In the genomic region with DNA sequence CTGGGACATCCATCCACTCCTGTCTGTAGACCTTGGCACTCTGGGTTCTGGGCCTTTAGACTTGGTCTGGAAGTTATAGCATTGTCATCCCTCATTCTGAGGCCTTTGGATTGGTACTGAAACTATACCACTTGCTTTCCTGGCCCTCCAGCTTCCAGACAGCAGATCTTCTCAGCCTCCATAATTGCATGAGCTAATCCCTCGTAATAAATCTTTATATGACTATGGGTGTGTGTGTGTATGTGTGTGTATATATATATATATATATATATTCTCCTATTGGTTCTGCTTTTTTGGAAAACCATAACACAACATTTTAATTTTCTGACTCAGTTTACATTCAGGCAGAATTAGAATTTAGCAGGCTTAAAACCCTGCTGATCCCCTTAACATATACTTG, we compare ENCODE assay signal across 24 cellular contexts.
"Had no signal": no experiment of that assay in that cellular context is flagged by ENCODE, and none has a peak within 500 bp of the region (broad histone marks: within the 10 kb centered on the region; RNA-seq: fewer than 3 reads in every experiment).

No MANE protein-coding gene starts in this region.

- H3K9me3 ChIP-seq: colonic mucosa, esophagus muscularis mucosa, esophagus squamous epithelium, gastrocnemius medialis, gastroesophageal sphincter, heart left ventricle, heart right ventricle had no signal

- ATAC-seq: effector memory CD8-positive, alpha-beta T cell; esophagus mucosa; foreskin keratinocyte; gastrocnemius medialis; gastroesophageal sphincter; heart left ventricle; heart right ventricle had no signal

- H3K27me3 ChIP-seq: colonic mucosa, esophagus muscularis mucosa, foreskin keratinocyte, gastrocnemius medialis, gastroesophageal sphincter, heart left ventricle, heart right ventricle had no signal

- H3K4me1 ChIP-seq: colonic mucosa, esophagus muscularis mucosa, esophagus squamous epithelium, foreskin keratinocyte, gastroesophageal sphincter had no signal

- H3K36me3 ChIP-seq: colonic mucosa, esophagus muscularis mucosa, esophagus squamous epithelium, gastrocnemius medialis, gastroesophageal sphincter, heart left ventricle, heart right ventricle had no signal

- DNase-seq: colonic mucosa; cortex of kidney; dermis blood vessel endothelial cell; dorsolateral prefrontal cortex; effector CD4-positive, alpha-beta T cell; effector CD8-positive, alpha-beta T cell; effector memory CD4-positive, alpha-beta T cell; effector memory CD8-positive, alpha-beta T cell; endodermal cell; erythroblast; esophagus squamous epithelium; foreskin fibroblast; foreskin keratinocyte; foreskin melanocyte; gastrocnemius medialis; glutamatergic neuron; head of caudate nucleus; heart left ventricle; heart right ventricle had no signal

- H3K27ac ChIP-seq: colonic mucosa, coronary artery, dorsolateral prefrontal cortex, epithelial cell of prostate, esophagus muscularis mucosa, esophagus squamous epithelium, foreskin keratinocyte, gastrocnemius medialis, gastroesophageal sphincter, heart left ventricle, heart right ventricle had no signal

- H3K4me3 ChIP-seq: colonic mucosa, coronary artery, dorsolateral prefrontal cortex, esophagus muscularis mucosa, esophagus squamous epithelium, gastrocnemius medialis, gastroesophageal sphincter, heart left ventricle, heart right ventricle had no signal
